1 cellular context compared by ENCODE assay signal in genomic region chr6:41006217-41006616, GRCh38.
TF ChIP-seq lines count a peak whose summit lies in the region.

No MANE protein-coding gene starts in this region.

TF ChIP-seq in H1, 55 proteins besides CTCF, POLR2A, EP300 and RAD21:
- TF ChIP-seq HDAC2 (IDR thresholded peaks at IDR 0.05; ENCODE audit: borderline replicate concordance in 1 of 2, low read depth in 2 of 2, low read length in 2 of 2) (0 out of 4 replicates have a peak, but pooled peaks of 1 of the 2 experiments have one; percentile 31), JUN (IDR thresholded peaks at IDR 0.05; ENCODE audit: low read depth, low read length) (0 out of 2 replicates have a peak, but pooled peaks have one; percentile 27), KDM1A (IDR thresholded peaks at IDR 0.05; ENCODE audit: borderline replicate concordance, low read length) (peak; percentile 90)
